In genomic region chr19:18322318-18322758, GRCh38 we compare ENCODE assay signal across 8 cellular contexts. TPM values are rescaled to one million over a fixed set of nuclear protein-coding genes. Genes with fewer than 3 reads are reported as not detected.
DNase-seq lines count a peak whose midpoint lies in the region; ATAC-seq and TF ChIP-seq lines count a peak whose summit lies in the region.

No MANE protein-coding gene starts in this region.

- peak overlapping the region; percentile 97 for H3K27ac Mint-ChIP-seq in activated naive CD8-positive, alpha-beta T cell treated with anti-CD3 and anti-CD28 coated beads, Interleukin-2, amount 10 ng/mL, durations not matched to agents 7 days and 5 days

- H3K4me3 Mint-ChIP-seq in activated naive CD8-positive, alpha-beta T cell treated with anti-CD3 and anti-CD28 coated beads, Interleukin-2, amount 10 ng/mL, durations not matched to agents 7 days and 5 days: peak overlapping the region; percentile 94

- peak overlapping the region; percentile 84 for H3K4me2 ChIP-seq in hepatocyte
- H3K4me2 ChIP-seq in skeletal muscle satellite cell (ENCODE audit: low read length): peak overlapping the region; percentile 89

- peak overlapping the region; percentile 8 for H2AFZ ChIP-seq in hepatocyte

- peaks cover 45% of the 10 kb centered on the region for H3K79me2 ChIP-seq in hepatocyte

- H3K4me3 ChIP-seq in GM12875 (ENCODE audit: low read depth, low read length): peak overlapping the region; percentile 88
- H3K4me3 ChIP-seq in hepatocyte: peak overlapping the region; percentile 69
- peak overlapping the region; percentile 79 for H3K4me3 ChIP-seq in skeletal muscle satellite cell (ENCODE audit: low read length)

- DNase-seq in AG20443 (ENCODE audit: low spot score): peak; percentile 76
- DNase-seq in NCI-H2227 (lab: John Stamatoyannopoulos, UW; ENCODE audit: unreplicated experiment): peak; percentile 35
- no peak for DNase-seq in activated naive CD8-positive, alpha-beta T cell treated with anti-CD3 and anti-CD28 coated beads, Interleukin-2, amount 10 ng/mL, durations not matched to agents 7 days and 5 days
- peak; percentile 82 for DNase-seq in hepatocyte (ENCODE audit: low spot score)
- no peak for DNase-seq in superior temporal gyrus (ENCODE audit: extremely low spot score)
- no peak for DNase-seq in NCI-H774 (lab: John Stamatoyannopoulos, UW)

- H3K4me1 ChIP-seq in hepatocyte (ENCODE audit: insufficient read depth): peaks cover 51% of the 10 kb centered on the region
- H3K4me1 ChIP-seq in skeletal muscle satellite cell (ENCODE audit: control insufficient read depth, insufficient read depth, low read length): peaks cover 20% of the 10 kb centered on the region

- peaks cover 52% of the 10 kb centered on the region for H3K4me1 Mint-ChIP-seq in activated naive CD8-positive, alpha-beta T cell treated with anti-CD3 and anti-CD28 coated beads, Interleukin-2, amount 10 ng/mL, durations not matched to agents 7 days and 5 days

- H3K27ac ChIP-seq in hepatocyte: peak overlapping the region; percentile 94

- H3K36me3 ChIP-seq in hepatocyte (replicated peaks; ENCODE audit: insufficient read depth, low read depth): no peaks in the 10 kb centered on the region
- H3K36me3 ChIP-seq in skeletal muscle satellite cell (ENCODE audit: insufficient read depth, low read length): peaks cover 4% of the 10 kb centered on the region

- peak; percentile 23; the same call in 1 of the 2 replicates for TF ChIP-seq CTCF in GM12875 (IDR thresholded peaks at IDR 0.05; ENCODE audit: borderline replicate concordance, insufficient read depth, low read depth, low read length)
- TF ChIP-seq CTCF in hepatocyte (IDR thresholded peaks at IDR 0.05; ENCODE audit: poor library complexity): peak; percentile 33

- no peaks in the 10 kb centered on the region for H3K9me3 Mint-ChIP-seq in activated naive CD8-positive, alpha-beta T cell treated with anti-CD3 and anti-CD28 coated beads, Interleukin-2, amount 10 ng/mL, durations not matched to agents 7 days and 5 days

- POLR2A ChIA-PET in activated naive CD8-positive, alpha-beta T cell treated with anti-CD3 and anti-CD28 coated beads, Interleukin-2, amount 10 ng/mL, durations not matched to agents 7 days and 5 days (lab: Charles Lee): interaction anchor here (0.6 to 17.4 kb wide), 14 partner anchors 12 to 463 kb away, joined by 3 to 1033 read pairs (median 11); partner anchors contain the start of genes IQCN, JUND, MPV17L2 and RAB3A

- no peaks in the 10 kb centered on the region for H4K20me1 ChIP-seq in hepatocyte (ENCODE audit: insufficient read depth, poor library complexity, severe bottlenecking)

- WGBS in hepatocyte (ENCODE audit: low lambda C conversion rate, missing lambda C conversion rate): 9% methylated on average over 7 of the region's 7 CpGs

- H3K9ac ChIP-seq in skeletal muscle satellite cell (ENCODE audit: low read depth, low read length): peak overlapping the region; percentile 92

- H3K9me2 ChIP-seq in hepatocyte (replicated peaks; ENCODE audit: insufficient read depth): no peaks in the 10 kb centered on the region

- no peaks in the 10 kb centered on the region for H3K9me3 ChIP-seq in hepatocyte (ENCODE audit: low read depth)
- no peaks in the 10 kb centered on the region for H3K9me3 ChIP-seq in skeletal muscle satellite cell (replicated peaks; ENCODE audit: low read length)

- no peaks in the 10 kb centered on the region for H3K27me3 Mint-ChIP-seq in activated naive CD8-positive, alpha-beta T cell treated with anti-CD3 and anti-CD28 coated beads, Interleukin-2, amount 10 ng/mL, durations not matched to agents 7 days and 5 days

- peaks cover 29% of the 10 kb centered on the region for H3K36me3 Mint-ChIP-seq in activated naive CD8-positive, alpha-beta T cell treated with anti-CD3 and anti-CD28 coated beads, Interleukin-2, amount 10 ng/mL, durations not matched to agents 7 days and 5 days

- ATAC-seq in activated naive CD8-positive, alpha-beta T cell treated with anti-CD3 and anti-CD28 coated beads, Interleukin-2, amount 10 ng/mL, durations not matched to agents 7 days and 5 days (ENCODE audit: low read depth): no peak

- H3K27me3 ChIP-seq in hepatocyte: no peaks in the 10 kb centered on the region
- no peaks in the 10 kb centered on the region for H3K27me3 ChIP-seq in skeletal muscle satellite cell (ENCODE audit: control insufficient read depth, insufficient read depth, low read length)

RNA-seq across cellular contexts. Expression of gene LSM4, which starts 0.5 kb away (rescaled TPM):
- total RNA-seq in activated naive CD8-positive, alpha-beta T cell treated with anti-CD3 and anti-CD28 coated beads, Interleukin-2, amount 10 ng/mL, durations not matched to agents 7 days and 5 days: 100 to 1,000 TPM; 151 to 157 TPM
- total RNA-seq in hepatocyte: 185 and 202 TPM in 2 replicates
- polyA plus RNA-seq in hepatocyte: 218 and 226 TPM in 2 replicates
- total RNA-seq in skeletal muscle satellite cell (2012; rRNA removed): 146 and 166 TPM in 2 replicates

RNA-seq across cellular contexts. Expression of gene PGPEP1, which starts 18.1 kb away (rescaled TPM):
- 10 to 100 TPM; 41.3 to 45.7 TPM for total RNA-seq in activated naive CD8-positive, alpha-beta T cell treated with anti-CD3 and anti-CD28 coated beads, Interleukin-2, amount 10 ng/mL, durations not matched to agents 7 days and 5 days
- total RNA-seq in hepatocyte: 35.0 and 36.1 TPM in 2 replicates
- 24.8 and 26.8 TPM in 2 replicates for polyA plus RNA-seq in hepatocyte
- total RNA-seq in skeletal muscle satellite cell (2012; rRNA removed): 8.7 and 13.7 TPM in 2 replicates

RNA-seq across cellular contexts. Expression of gene JUND, which starts 40.9 kb away (rescaled TPM):
- total RNA-seq in activated naive CD8-positive, alpha-beta T cell treated with anti-CD3 and anti-CD28 coated beads, Interleukin-2, amount 10 ng/mL, durations not matched to agents 7 days and 5 days: 100 to 1,000 TPM; 366 to 394 TPM
- total RNA-seq in hepatocyte: 307 and 379 TPM in 2 replicates
- 698 and 768 TPM in 2 replicates for polyA plus RNA-seq in hepatocyte
- 41.8 and 46.7 TPM in 2 replicates for total RNA-seq in skeletal muscle satellite cell (2012; rRNA removed)

RNA-seq across cellular contexts. Expression of gene IQCN, which starts 48.1 kb away (rescaled TPM):
- 1 to 10 TPM; 5.0 to 5.2 TPM for total RNA-seq in activated naive CD8-positive, alpha-beta T cell treated with anti-CD3 and anti-CD28 coated beads, Interleukin-2, amount 10 ng/mL, durations not matched to agents 7 days and 5 days
- 3.7 and 3.9 TPM in 2 replicates for total RNA-seq in hepatocyte
- polyA plus RNA-seq in hepatocyte: 1.5 and 2.3 TPM in 2 replicates
- total RNA-seq in skeletal muscle satellite cell (2012; rRNA removed): 0.22 and 0.25 TPM in 2 replicates

Comparison
In these comparisons a context has a peak if more than half of its experiments do, and no peak if none do; other contexts are left out.
1. DNase-seq: peak in AG20443 (single experiment), NCI-H2227 (single experiment) and hepatocyte (single experiment); none in activated naive CD8-positive, alpha-beta T cell treated with anti-CD3 and anti-CD28 coated beads, Interleukin-2, amount 10 ng/mL, durations not matched to agents 7 days and 5 days (single experiment), superior temporal gyrus (single experiment) and NCI-H774 (single experiment).
2. Peak in every context shown above with its lines, with median percentiles within 50 percentile points of each other: H3K4me3 ChIP-seq.